14 cellular contexts compared by ENCODE assay signal in genomic region chr15:83305696-83306291, GRCh38. TPM values are rescaled to one million over a fixed set of nuclear protein-coding genes. Genes with fewer than 3 reads are reported as not detected.
DNase-seq lines count a peak whose midpoint lies in the region; ATAC-seq and TF ChIP-seq lines count a peak whose summit lies in the region.
"Had no signal": no experiment of that assay in that cellular context is flagged by ENCODE, and none has a peak within 500 bp of the region (broad histone marks: within the 10 kb centered on the region; RNA-seq: fewer than 3 reads in every experiment).

No MANE protein-coding gene starts in this region.

- H3K4me1 ChIP-seq in adipocyte (ENCODE audit: control insufficient read depth, insufficient read depth, low read length) (peaks cover 9% of the 10 kb centered on the region), uterus (no peaks in the 10 kb centered on the region)
- H3K4me1 ChIP-seq: gastrocnemius medialis had no signal

- no peak overlapping the region for H3K27ac Mint-ChIP-seq in activated naive CD8-positive, alpha-beta T cell treated with anti-CD3 and anti-CD28 coated beads, Interleukin-2, amount 50 U/mL, for 24 hours
- H3K27ac Mint-ChIP-seq: activated T-helper 2 cell treated with anti-CD3 and anti-CD28 coated beads, Interferon-gamma antibody, Interleukin-2, Interleukin-4, amounts not matched to agents 10 μg/mL and 5 μg/mL and 100 μg/mL, durations not matched to agents 14 hours and 24 hours and 36 hours; CD4-positive, CD25-positive, alpha-beta regulatory T cell; HFFc6 had no signal

- DNase-seq in HT-29 (ENCODE audit: low spot score) (peak; percentile 80), adipocyte (ENCODE audit: low read depth) (peak; percentile 31), iPS-NIHi11 (ENCODE audit: low spot score) (peak; percentile 33), putamen (ENCODE audit: low spot score) (peak; percentile 64), NCI-H510A treated with DMSO at 0.1 percent for 48 hours (lab: John Stamatoyannopoulos, UW) (no peak), uterus (no peak)
- DNase-seq in activated naive CD8-positive, alpha-beta T cell treated with anti-CD3 and anti-CD28 coated beads, Interleukin-2, amount 50 U/mL, for 24 hours: no peak
- DNase-seq: CD4-positive, CD25-positive, alpha-beta regulatory T cell; gastrocnemius medialis; HFFc6; SHP77 treated with DMSO at 0.1 percent for 48 hours had no signal

- H3K36me3 Mint-ChIP-seq in activated naive CD8-positive, alpha-beta T cell treated with anti-CD3 and anti-CD28 coated beads, Interleukin-2, amount 50 U/mL, for 24 hours (ENCODE audit: low read depth): no peaks in the 10 kb centered on the region
- H3K36me3 Mint-ChIP-seq: CD4-positive, CD25-positive, alpha-beta regulatory T cell had no signal

- H3K27me3 Mint-ChIP-seq in activated naive CD8-positive, alpha-beta T cell treated with anti-CD3 and anti-CD28 coated beads, Interleukin-2, amount 50 U/mL, for 24 hours: peaks cover 22% of the 10 kb centered on the region

- intact Hi-C loops in uterus (cut with DNase I; ENCODE audit: low total_unique reads): no loop called here

- H3K4me3 ChIP-seq in adipocyte (ENCODE audit: low read length) (no peak overlapping the region), uterus (no peak overlapping the region)
- H3K4me3 ChIP-seq: gastrocnemius medialis had no signal

- no peak for TF ChIP-seq POLR2A in uterus (IDR thresholded peaks at IDR 0.05)

- H3K27me3 ChIP-seq in adipocyte (replicated peaks; ENCODE audit: control insufficient read depth, insufficient read depth, low read length): no peaks in the 10 kb centered on the region
- H3K27me3 ChIP-seq in uterus: peaks cover 3% of the 10 kb centered on the region in 2 donors

- H3K36me3 ChIP-seq in adipocyte (ENCODE audit: control insufficient read depth, insufficient read depth, low read length, severe bottlenecking): no peaks in the 10 kb centered on the region
- H3K36me3 ChIP-seq in uterus: no peaks in the 10 kb centered on the region
- H3K36me3 ChIP-seq: gastrocnemius medialis had no signal

- ATAC-seq in activated naive CD8-positive, alpha-beta T cell treated with anti-CD3 and anti-CD28 coated beads, Interleukin-2, amount 50 U/mL, for 24 hours: no peak
- no peak for ATAC-seq in GM21360 (IDR thresholded peaks at IDR 0.05; ENCODE audit: unreplicated experiment)
- ATAC-seq: activated CD4-positive, CD25-positive, alpha-beta regulatory T cell treated with anti-CD3 and anti-CD28 coated beads, Interleukin-2, amount 50 U/mL, for 24 hours; gastrocnemius medialis had no signal

- H3K4me3 Mint-ChIP-seq in activated naive CD8-positive, alpha-beta T cell treated with anti-CD3 and anti-CD28 coated beads, Interleukin-2, amount 50 U/mL, for 24 hours: no peak overlapping the region
- H3K4me3 Mint-ChIP-seq: CD4-positive, CD25-positive, alpha-beta regulatory T cell; HFFc6 had no signal

- no peak overlapping the region for H3K27ac ChIP-seq in uterus
- H3K27ac ChIP-seq: gastrocnemius medialis had no signal

- no peaks in the 10 kb centered on the region for H3K4me1 Mint-ChIP-seq in activated naive CD8-positive, alpha-beta T cell treated with anti-CD3 and anti-CD28 coated beads, Interleukin-2, amount 50 U/mL, for 24 hours
- H3K4me1 Mint-ChIP-seq: CD4-positive, CD25-positive, alpha-beta regulatory T cell had no signal

- H3K9me3 ChIP-seq in adipocyte (ENCODE audit: control insufficient read depth, low read length) (no peaks in the 10 kb centered on the region), uterus (no peaks in the 10 kb centered on the region)
- H3K9me3 ChIP-seq: gastrocnemius medialis had no signal

- no peak overlapping the region for H3K9ac ChIP-seq in adipocyte (ENCODE audit: low read length)

- no peak for TF ChIP-seq CTCF in uterus (IDR thresholded peaks at IDR 0.05)

- no peaks in the 10 kb centered on the region for H3K9me3 Mint-ChIP-seq in activated naive CD8-positive, alpha-beta T cell treated with anti-CD3 and anti-CD28 coated beads, Interleukin-2, amount 50 U/mL, for 24 hours
- H3K9me3 Mint-ChIP-seq: activated T-helper 2 cell treated with anti-CD3 and anti-CD28 coated beads, Interferon-gamma antibody, Interleukin-2, Interleukin-4, amounts not matched to agents 10 μg/mL and 5 μg/mL and 100 μg/mL, durations not matched to agents 14 hours and 24 hours and 36 hours; HFFc6 had no signal

RNA-seq across cellular contexts. Expression of gene BNC1, which starts 21.3 kb away (rescaled TPM):
- total RNA-seq in HT-29 (2014; rRNA removed; shearing (Covaris generic)): not detected in 2 replicates
- total RNA-seq in uterus: 1 to 10 TPM in 1 of 4 donors, under 1 TPM in 2, not detected in 1; 0.49 to 2.1 (median 0.59) TPM
- total RNA-seq: activated T-helper 2 cell treated with anti-CD3 and anti-CD28 coated beads, Interferon-gamma antibody, Interleukin-2, Interleukin-4, amounts not matched to agents 10 μg/mL and 5 μg/mL and 100 μg/mL, durations not matched to agents 14 hours and 24 hours and 36 hours; CD4-positive, CD25-positive, alpha-beta regulatory T cell had no signal

Comparison
In these comparisons a context has a peak if more than half of its experiments do, and no peak if none do; other contexts are left out.
1. DNase-seq: peak in HT-29 (single experiment), adipocyte (single experiment), iPS-NIHi11 (single experiment) and putamen (single experiment); none in NCI-H510A treated with DMSO at 0.1 percent for 48 hours (single experiment), activated naive CD8-positive, alpha-beta T cell treated with anti-CD3 and anti-CD28 coated beads, Interleukin-2, amount 50 U/mL, for 24 hours (single experiment) and uterus (0 of 2).